Comparison of ENCODE assay signal across 9 cellular contexts in genomic region chr1:30111431-30111830, GRCh38.
DNase-seq lines count a peak whose midpoint lies in the region; ATAC-seq, FAIRE-seq and TF ChIP-seq lines count a peak whose summit lies in the region.
"Had no signal": no experiment of that assay in that cellular context is flagged by ENCODE, and none has a peak within 500 bp of the region (broad histone marks: within the 10 kb centered on the region; RNA-seq: fewer than 3 reads in every experiment).

No MANE protein-coding gene starts in this region.

- ATAC-seq in RWPE2 (ENCODE audit: low read depth): peak; percentile 82
- ATAC-seq in natural killer cell: peak in 1 of 3 donors; percentile 65
- ATAC-seq in HG02938 (IDR thresholded peaks at IDR 0.05; ENCODE audit: unreplicated experiment): no peak
- no peak for ATAC-seq in GM21619 (IDR thresholded peaks at IDR 0.05; ENCODE audit: unreplicated experiment)
- no peak for ATAC-seq in GM18519 (IDR thresholded peaks at IDR 0.05; ENCODE audit: low FRiP score, unreplicated experiment)
- ATAC-seq: naive thymus-derived CD4-positive, alpha-beta T cell had no signal

- no peak overlapping the region for H3K4me2 ChIP-seq in endothelial cell of umbilical vein (ENCODE audit: insufficient read depth, low read length)

- TF ChIP-seq CTCF in RWPE2 (IDR thresholded peaks at IDR 0.05; ENCODE audit: poor library complexity, severe bottlenecking) (peak; percentile 63), endothelial cell of umbilical vein (IDR thresholded peaks at IDR 0.05; ENCODE audit: extremely low read depth in 1 of 2, insufficient read depth in 1 of 2, low read depth in 1 of 2, low read length in 2 of 2) (peak; percentile 53 to 56), natural killer cell (IDR thresholded peaks at IDR 0.05) (peak; percentile 27)

- peaks cover 0 to 5% of the 10 kb centered on the region in 2 donors for H3K4me1 Mint-ChIP-seq in natural killer cell
- H3K4me1 Mint-ChIP-seq: naive thymus-derived CD4-positive, alpha-beta T cell had no signal

- no peaks in the 10 kb centered on the region for H3K9me1 ChIP-seq in endothelial cell of umbilical vein (replicated peaks; ENCODE audit: control insufficient read depth, extremely low read depth, insufficient read depth, low read length)

- peaks cover 18 to 42% of the 10 kb centered on the region in 2 donors for H3K27me3 Mint-ChIP-seq in natural killer cell (ENCODE audit: low read depth in 2 of 2)

- H3K27ac Mint-ChIP-seq in natural killer cell: no peak overlapping the region
- H3K27ac Mint-ChIP-seq: naive thymus-derived CD4-positive, alpha-beta T cell had no signal

- TF ChIP-seq POLR2A in endothelial cell of umbilical vein (IDR thresholded peaks at IDR 0.05; ENCODE audit: low read depth, low read length): no peak

- no peak overlapping the region for H3K27ac ChIP-seq in RWPE2 (ENCODE audit: poor library complexity, severe bottlenecking)
- no peak overlapping the region for H3K27ac ChIP-seq in endothelial cell of umbilical vein (ENCODE audit: insufficient read depth, low read depth, low read length)

- H3K36me3 Mint-ChIP-seq in natural killer cell: no peaks in the 10 kb centered on the region
- H3K36me3 Mint-ChIP-seq: naive thymus-derived CD4-positive, alpha-beta T cell had no signal

- BruUV-seq in endothelial cell of umbilical vein (replicated peaks; lab: Mats Ljungman, UMichigan): no TSS peak

- H3K36me3 ChIP-seq in RWPE2 (ENCODE audit: low read depth) (no peaks in the 10 kb centered on the region), endothelial cell of umbilical vein (ENCODE audit: control insufficient read depth in 2 of 2, extremely low read depth in 1 of 2, insufficient read depth in 2 of 2, low read length in 2 of 2) (no peaks in the 10 kb centered on the region)

- no peak overlapping the region for H3K4me3 Mint-ChIP-seq in natural killer cell
- H3K4me3 Mint-ChIP-seq: naive thymus-derived CD4-positive, alpha-beta T cell had no signal

- intact Hi-C loops in endothelial cell of umbilical vein (cut with micrococcal nuclease) (loop anchor here (1.0 to 5.0 kb wide), 5 partner anchors 271 to 769 kb away; no protein-coding TSS in a partner anchor), natural killer cell (cut with micrococcal nuclease) (no loop called here)

- DNase-seq in DMS114 treated with DMSO at 0.1 percent for 48 hours (lab: John Stamatoyannopoulos, UW; ENCODE audit: unreplicated experiment) (peak; percentile 29), HK-2 (ENCODE audit: unreplicated experiment) (peak; percentile 40), RWPE2 (ENCODE audit: low spot score) (no peak), endothelial cell of umbilical vein (ENCODE audit: low read depth, low spot score) (peak; percentile 18), natural killer cell (no peak)

- no peaks in the 10 kb centered on the region for H3K79me2 ChIP-seq in endothelial cell of umbilical vein (ENCODE audit: control insufficient read depth, insufficient read depth, low read length)

- H3K9me3 Mint-ChIP-seq in natural killer cell: no peaks in the 10 kb centered on the region

- peaks cover 25% of the 10 kb centered on the region for H3K27me3 ChIP-seq in RWPE2 (ENCODE audit: insufficient read depth, poor library complexity, severe bottlenecking)
- H3K27me3 ChIP-seq in endothelial cell of umbilical vein (ENCODE audit: control insufficient read depth in 2 of 2, insufficient read depth in 2 of 2, low read length in 2 of 2): peaks cover 0 to 1% of the 10 kb centered on the region in 2 experiments

- H4K20me1 ChIP-seq in endothelial cell of umbilical vein (replicated peaks; ENCODE audit: control insufficient read depth, extremely low read depth, insufficient read depth, low read length): no peaks in the 10 kb centered on the region

- no peak overlapping the region for H3K9ac ChIP-seq in endothelial cell of umbilical vein (replicated peaks; ENCODE audit: extremely low read depth, insufficient read depth, low read length)

- H3K9me3 ChIP-seq in RWPE2 (ENCODE audit: severe bottlenecking) (no peaks in the 10 kb centered on the region), endothelial cell of umbilical vein (replicated peaks; ENCODE audit: control insufficient read depth, insufficient read depth, low read length) (no peaks in the 10 kb centered on the region)

- no peaks in the 10 kb centered on the region for H3K4me1 ChIP-seq in RWPE2 (ENCODE audit: insufficient read depth, poor library complexity, severe bottlenecking)
- H3K4me1 ChIP-seq in endothelial cell of umbilical vein (ENCODE audit: control insufficient read depth, extremely low read depth, insufficient read depth, low read length): no peaks in the 10 kb centered on the region

- H3K4me3 ChIP-seq in RWPE2 (ENCODE audit: severe bottlenecking): no peak overlapping the region
- H3K4me3 ChIP-seq in endothelial cell of umbilical vein (replicated peaks in 1 of 3; ENCODE audit: insufficient read depth in 1 of 3, low read depth in 1 of 3, low read length in 3 of 3): no peak overlapping the region

- dilution Hi-C loops in endothelial cell of umbilical vein (cut with MboI; ENCODE audit: extremely low pct_ligation_motif_present, low sequenced_read_pairs): no loop called here

- FAIRE-seq in endothelial cell of umbilical vein (lab: Jason Lieb, UNC): no peak

- POLR2A ChIA-PET in endothelial cell of umbilical vein (lab: Charles Lee): no interaction called here

- no peak overlapping the region for H2AFZ ChIP-seq in endothelial cell of umbilical vein (ENCODE audit: low read depth, low read length)

- CTCF ChIA-PET in endothelial cell of umbilical vein (lab: Charles Lee): interaction anchor here (0.6 to 1.8 kb wide), 21 partner anchors 11 to 875 kb away, joined by 3 to 38 read pairs (median 4); partner anchors contain the start of gene PTPRU

TF ChIP-seq in endothelial cell of umbilical vein, 7 proteins besides CTCF, POLR2A, EP300 and RAD21:
- TF ChIP-seq MAX (IDR thresholded peaks at IDR 0.05; ENCODE audit: insufficient read depth, insufficient read length) (no peak), FOS (IDR thresholded peaks at IDR 0.05; ENCODE audit: borderline replicate concordance, insufficient read depth, low read length) (no peak), POLR2AphosphoS5 (IDR thresholded peaks at IDR 0.05; ENCODE audit: insufficient read depth, low read depth, low read length) (no peak), JUN (IDR thresholded peaks at IDR 0.05; ENCODE audit: borderline replicate concordance, insufficient read depth, insufficient read length, low read depth) (no peak), EZH2 (IDR thresholded peaks at IDR 0.05; ENCODE audit: borderline replicate concordance, low read depth, low read length, severe bottlenecking) (no peak), GATA2 (IDR thresholded peaks at IDR 0.05; ENCODE audit: insufficient read depth, insufficient read length, low read depth, low read length) (no peak), MYC (IDR thresholded peaks at IDR 0.05; ENCODE audit: low read depth, low read length) (no peak)
TF ChIP-seq in endothelial cell of umbilical vein: peak in this region for 0.

Comparison
In these comparisons a context has a peak if more than half of its experiments do, and no peak if none do; other contexts are left out.
1. DNase-seq: peak in DMS114 treated with DMSO at 0.1 percent for 48 hours (single experiment), HK-2 (single experiment) and endothelial cell of umbilical vein (single experiment); none in RWPE2 (single experiment) and natural killer cell (single experiment).
2. Peak in every context shown above with its lines, with median percentiles within 50 percentile points of each other: CTCF ChIP-seq.